In genomic region chr9:35481347-35481975, GRCh38 we compare ENCODE assay signal across 8 cellular contexts. TPM values are rescaled to one million over a fixed set of nuclear protein-coding genes. Genes with fewer than 3 reads are reported as not detected.
DNase-seq lines count a peak whose midpoint lies in the region; ATAC-seq and TF ChIP-seq lines count a peak whose summit lies in the region.

No MANE protein-coding gene starts in this region.

- H3K36me3 Mint-ChIP-seq in activated naive CD4-positive, alpha-beta T cell treated with anti-CD3 and anti-CD28 coated beads for 36 hours (ENCODE audit: low read depth) = no peaks in the 10 kb centered on the region

- H3K79me2 ChIP-seq in ACC112 (ENCODE audit: control insufficient read depth, insufficient read depth, low read length, unreplicated experiment) = no peaks in the 10 kb centered on the region

- H3K4me3 ChIP-seq in ACC112 (ENCODE audit: low read depth, low read length) (no peak overlapping the region; the same call in 1 of the 2 replicates), right atrium auricular region (no peak overlapping the region)

- H3K4me3 Mint-ChIP-seq in activated naive CD4-positive, alpha-beta T cell treated with anti-CD3 and anti-CD28 coated beads for 36 hours = no peak overlapping the region
- no peak overlapping the region for H3K4me3 Mint-ChIP-seq in stimulated activated naive CD8-positive, alpha-beta T cell treated with anti-CD3 and anti-CD28 coated beads, Interleukin-15, amount 100 ng/mL, for 72 hours

- ATAC-seq in stimulated activated naive CD8-positive, alpha-beta T cell treated with anti-CD3 and anti-CD28 coated beads, Interleukin-15, amount 100 ng/mL, for 72 hours = peak; percentile 73
- ATAC-seq in GM21737 (IDR thresholded peaks at IDR 0.05; ENCODE audit: unreplicated experiment) = no peak

- peak; percentile 57 for TF ChIP-seq CTCF in GM10266 (IDR thresholded peaks at IDR 0.05; ENCODE audit: control insufficient read depth, insufficient read depth, low read depth, missing control alignments)
- TF ChIP-seq CTCF in right atrium auricular region (IDR thresholded peaks at IDR 0.05) = peak; percentile 23 to 73

- H3K27ac Mint-ChIP-seq in activated naive CD4-positive, alpha-beta T cell treated with anti-CD3 and anti-CD28 coated beads for 36 hours = no peak overlapping the region
- no peak overlapping the region for H3K27ac Mint-ChIP-seq in stimulated activated naive CD8-positive, alpha-beta T cell treated with anti-CD3 and anti-CD28 coated beads, Interleukin-15, amount 100 ng/mL, for 72 hours

- H3K4me1 Mint-ChIP-seq in activated naive CD4-positive, alpha-beta T cell treated with anti-CD3 and anti-CD28 coated beads for 36 hours (ENCODE audit: low read depth) = no peaks in the 10 kb centered on the region
- H3K4me1 Mint-ChIP-seq in stimulated activated naive CD8-positive, alpha-beta T cell treated with anti-CD3 and anti-CD28 coated beads, Interleukin-15, amount 100 ng/mL, for 72 hours = no peaks in the 10 kb centered on the region

- intact Hi-C loops in activated naive CD4-positive, alpha-beta T cell treated with anti-CD3 and anti-CD28 coated beads for 36 hours (cut with micrococcal nuclease) = loop anchor here (1.0 to 5.0 kb wide), 2 partner anchors 73 to 401 kb away; no protein-coding TSS in a partner anchor

- peaks cover 20% of the 10 kb centered on the region for H3K4me1 ChIP-seq in ACC112 (ENCODE audit: control insufficient read depth, insufficient read depth, low read length, unreplicated experiment)
- peaks cover 0 to 7% of the 10 kb centered on the region in 2 donors for H3K4me1 ChIP-seq in right atrium auricular region

- no peaks in the 10 kb centered on the region for H3K9me3 ChIP-seq in right atrium auricular region

- H3K27me3 Mint-ChIP-seq in activated naive CD4-positive, alpha-beta T cell treated with anti-CD3 and anti-CD28 coated beads for 36 hours (ENCODE audit: low read depth) = peaks cover 6% of the 10 kb centered on the region
- peaks cover 10% of the 10 kb centered on the region for H3K27me3 Mint-ChIP-seq in stimulated activated naive CD8-positive, alpha-beta T cell treated with anti-CD3 and anti-CD28 coated beads, Interleukin-15, amount 100 ng/mL, for 72 hours

- H3K36me3 ChIP-seq in ACC112 (ENCODE audit: insufficient read depth, low read length) = no peaks in the 10 kb centered on the region
- no peaks in the 10 kb centered on the region for H3K36me3 ChIP-seq in right atrium auricular region

- H3K27me3 ChIP-seq in ACC112 (ENCODE audit: insufficient read depth, low read length) (no peaks in the 10 kb centered on the region), right atrium auricular region (no peaks in the 10 kb centered on the region)

- peak overlapping the region; percentile 77 for H2AFZ ChIP-seq in ACC112 (ENCODE audit: low read length, unreplicated experiment)

- DNase-seq in GM10266 (ENCODE audit: extremely low spot score) = no peak
- peak; percentile 31 for DNase-seq in NCI-H2196 treated with DMSO at 0.1 percent for 48 hours (lab: John Stamatoyannopoulos, UW; ENCODE audit: unreplicated experiment)
- peak; percentile 57 for DNase-seq in activated naive CD4-positive, alpha-beta T cell treated with anti-CD3 and anti-CD28 coated beads for 36 hours
- no peak for DNase-seq in right atrium auricular region (ENCODE audit: low spot score)
- DNase-seq in stimulated activated naive CD8-positive, alpha-beta T cell treated with anti-CD3 and anti-CD28 coated beads, Interleukin-15, amount 100 ng/mL, for 72 hours = peak in 1 of 2 donors; percentile 34
- no peak for DNase-seq in activated effector memory CD4-positive, alpha-beta T cell treated with anti-CD3 and anti-CD28 coated beads, Interleukin-2, amount 50 U/mL, for 16 hours

- CTCF ChIA-PET in activated naive CD4-positive, alpha-beta T cell treated with anti-CD3 and anti-CD28 coated beads for 36 hours (lab: Charles Lee) = interaction anchor here (0.6 to 1.0 kb wide), 2 partner anchors 12 to 349 kb away, joined by 3 read pairs; no protein-coding TSS in a partner anchor

- H3K9me3 Mint-ChIP-seq in activated naive CD4-positive, alpha-beta T cell treated with anti-CD3 and anti-CD28 coated beads for 36 hours = no peaks in the 10 kb centered on the region
- no peaks in the 10 kb centered on the region for H3K9me3 Mint-ChIP-seq in stimulated activated naive CD8-positive, alpha-beta T cell treated with anti-CD3 and anti-CD28 coated beads, Interleukin-15, amount 100 ng/mL, for 72 hours

- H3K27ac ChIP-seq in ACC112 (ENCODE audit: low read depth, low read length) (no peak overlapping the region), right atrium auricular region (no peak overlapping the region)

RNA-seq across cellular contexts. Expression of gene RUSC2, which starts 8.4 kb away (rescaled TPM):
- total RNA-seq in activated naive CD4-positive, alpha-beta T cell treated with anti-CD3 and anti-CD28 coated beads for 36 hours = 1 to 10 TPM; 4.0 to 5.1 TPM
- total RNA-seq in right atrium auricular region = 10 to 100 TPM; 33.0 to 49.1 TPM

Comparison
In these comparisons a context has a peak if more than half of its experiments do, and no peak if none do; other contexts are left out.
1. DNase-seq: peak in NCI-H2196 treated with DMSO at 0.1 percent for 48 hours (single experiment) and activated naive CD4-positive, alpha-beta T cell treated with anti-CD3 and anti-CD28 coated beads for 36 hours (single experiment); none in GM10266 (single experiment), right atrium auricular region (single experiment) and activated effector memory CD4-positive, alpha-beta T cell treated with anti-CD3 and anti-CD28 coated beads, Interleukin-2, amount 50 U/mL, for 16 hours (single experiment).
2. RNA of gene RUSC2, which starts 8.4 kb away (total RNA-seq): 33.0 to 49.1 TPM in right atrium auricular region; 4.0 to 5.1 TPM in activated naive CD4-positive, alpha-beta T cell treated with anti-CD3 and anti-CD28 coated beads for 36 hours; every median in the first group is over 4 times any median in the second.